In genomic region chr5:160233847-160234246, GRCh38 we compare ENCODE assay signal across 1 cellular context.
TF ChIP-seq lines count a peak whose summit lies in the region.

No MANE protein-coding gene starts in this region.

TF ChIP-seq in H1, 55 proteins besides CTCF, POLR2A, EP300 and RAD21 (continued from another document):
- TF ChIP-seq HDAC6 (IDR thresholded peaks at IDR 0.05; ENCODE audit: low read depth, low read length) (no peak), TAF1 (IDR thresholded peaks at IDR 0.05; ENCODE audit: low read depth, low read length) (no peak), JUN (IDR thresholded peaks at IDR 0.05; ENCODE audit: low read depth, low read length) (no peak), CEBPB (IDR thresholded peaks at IDR 0.05; ENCODE audit: low read depth, low read length) (no peak), POU5F1 (IDR thresholded peaks at IDR 0.05; ENCODE audit: low read depth, low read length) (no peak), TAF7 (optimal IDR thresholded peaks at IDR 0.05; ENCODE audit: borderline replicate concordance, low read depth, low read length) (no peak), HDAC2 (IDR thresholded peaks at IDR 0.05; ENCODE audit: borderline replicate concordance in 1 of 2, low read depth in 2 of 2, low read length in 2 of 2) (no peak), GABPA (IDR thresholded peaks at IDR 0.05; ENCODE audit: borderline replicate concordance, insufficient read depth, low read length) (no peak), SP2 (IDR thresholded peaks at IDR 0.05; ENCODE audit: low read length) (no peak), KDM5A (IDR thresholded peaks at IDR 0.05; ENCODE audit: low read length) (no peak), MAX (IDR thresholded peaks at IDR 0.05) (no peak), BCL11A (IDR thresholded peaks at IDR 0.05; ENCODE audit: low read depth in 2 of 2, low read length in 2 of 2) (no peak), E2F6 (IDR thresholded peaks at IDR 0.05) (no peak)
